In genomic region chr1:19209990-19210771, GRCh38 we compare ENCODE assay signal across 1 cellular context.
TF ChIP-seq lines count a peak whose summit lies in the region.

TSS of gene UBR4 (minus strand) at chr1:19210266. CDS start at chr1:19210248, 18 bp downstream.

TF ChIP-seq in HepG2, 621 proteins besides CTCF, POLR2A, EP300 and RAD21 (continued from another document and continues in another):
- TF ChIP-seq THAP7 (CRISPR knock-in tag; IDR thresholded peaks at IDR 0.05) (0 out of 2 replicates have a peak, but pooled peaks have one; percentile 70), E2F2 (CRISPR knock-in tag; IDR thresholded peaks at IDR 0.05; ENCODE audit: borderline replicate concordance) (0 out of 2 replicates have a peak, but pooled peaks have one; percentile 72), MAFK (conservative IDR thresholded peaks at IDR 0.05 in 1 of 2, IDR thresholded peaks at IDR 0.05 in 1 of 2; ENCODE audit: low read length in 2 of 2) (no peak), ZBTB38 (CRISPR knock-in tag; IDR thresholded peaks at IDR 0.05) (peak; percentile 92), ZFP36 (IDR thresholded peaks at IDR 0.05; ENCODE audit: borderline replicate concordance, low read depth, low read length, partially characterized antibody) (peak; percentile 47), ZNF782 (CRISPR knock-in tag; IDR thresholded peaks at IDR 0.05; ENCODE audit: borderline replicate concordance) (peak; percentile 30; the same call in 1 of the 2 replicates), BCL3 (CRISPR knock-in tag; IDR thresholded peaks at IDR 0.05) (peak; percentile 75), JUND (CRISPR knock-in tag; IDR thresholded peaks at IDR 0.05) (peak; percentile 79), FUBP1 (CRISPR knock-in tag; IDR thresholded peaks at IDR 0.05; ENCODE audit: borderline replicate concordance) (no peak), ZNF7 (CRISPR knock-in tag; IDR thresholded peaks at IDR 0.05) (no peak), ZNF557 (CRISPR knock-in tag; IDR thresholded peaks at IDR 0.05) (peak; percentile 89; the same call in 1 of the 2 replicates), NFKBIZ (CRISPR knock-in tag; IDR thresholded peaks at IDR 0.05) (peak; percentile 64; the same call in 1 of the 2 replicates), SATB2 (CRISPR knock-in tag; IDR thresholded peaks at IDR 0.05) (0 out of 2 replicates have a peak, but pooled peaks have one; percentile 68), ZFP90 (CRISPR knock-in tag; IDR thresholded peaks at IDR 0.05; ENCODE audit: borderline replicate concordance) (peak; percentile 84), BATF2 (CRISPR knock-in tag; IDR thresholded peaks at IDR 0.05) (no peak; the same call in 1 of the 2 replicates), REPIN1 (CRISPR knock-in tag; IDR thresholded peaks at IDR 0.05; ENCODE audit: borderline replicate concordance, low read depth) (peak; percentile 71), YEATS2 (CRISPR knock-in tag; IDR thresholded peaks at IDR 0.05; ENCODE audit: borderline replicate concordance) (peak; percentile 97), ZFYVE20 (CRISPR knock-in tag; IDR thresholded peaks at IDR 0.05; ENCODE audit: borderline replicate concordance, low read depth) (no peak), ZNF776 (CRISPR knock-in tag; IDR thresholded peaks at IDR 0.05) (peak; percentile 65; the same call in 1 of the 2 replicates), SUZ12 (IDR thresholded peaks at IDR 0.05; ENCODE audit: low read depth, low read length) (no peak), HMGA1 (CRISPR knock-in tag; conservative IDR thresholded peaks at IDR 0.05) (no peak), TBX3 (IDR thresholded peaks at IDR 0.05; ENCODE audit: borderline replicate concordance) (no peak), KMT2A (CRISPR knock-in tag; IDR thresholded peaks at IDR 0.05) (peak; percentile 94), SNAPC5 (CRISPR knock-in tag; IDR thresholded peaks at IDR 0.05; ENCODE audit: borderline replicate concordance) (no peak; the same call in 1 of the 2 replicates), CBX5 (CRISPR knock-in tag; IDR thresholded peaks at IDR 0.05; ENCODE audit: borderline replicate concordance) (peak; percentile 85), SAP130 (CRISPR knock-in tag; IDR thresholded peaks at IDR 0.05; ENCODE audit: low read depth) (peak; percentile 92), SSRP1 (CRISPR knock-in tag; IDR thresholded peaks at IDR 0.05) (no peak), CBX1 (IDR thresholded peaks at IDR 0.05; ENCODE audit: low read depth) (no peak), TRIM24 (CRISPR knock-in tag; IDR thresholded peaks at IDR 0.05) (no peak), TCF7L2 (IDR thresholded peaks at IDR 0.05; ENCODE audit: low read depth, low read length) (no peak), ZNF749 (CRISPR knock-in tag; IDR thresholded peaks at IDR 0.05; ENCODE audit: borderline replicate concordance) (peak; percentile 92; the same call in 1 of the 2 replicates), GABPB1 (CRISPR knock-in tag; IDR thresholded peaks at IDR 0.05) (peak; percentile 99), ZNF784 (CRISPR knock-in tag; IDR thresholded peaks at IDR 0.05; ENCODE audit: borderline replicate concordance) (peak; percentile 69; the same call in 1 of the 2 replicates), KLF11 (CRISPR knock-in tag; IDR thresholded peaks at IDR 0.05) (peak; percentile 55; the same call in 1 of the 2 replicates), ATRX (CRISPR knock-in tag; IDR thresholded peaks at IDR 0.05; ENCODE audit: borderline replicate concordance) (no peak), ZNF432 (CRISPR knock-in tag; IDR thresholded peaks at IDR 0.05; ENCODE audit: borderline replicate concordance) (no peak), HNRNPH1 (optimal IDR thresholded peaks at IDR 0.05; ENCODE audit: low read depth, low read length) (no peak), FOXJ3 (CRISPR knock-in tag; IDR thresholded peaks at IDR 0.05; ENCODE audit: borderline replicate concordance) (peak; percentile 54; the same call in 1 of the 2 replicates), STAG1 (CRISPR knock-in tag; IDR thresholded peaks at IDR 0.05) (no peak), NFIB (CRISPR knock-in tag; IDR thresholded peaks at IDR 0.05; ENCODE audit: borderline replicate concordance) (no peak), ZNF577 (CRISPR knock-in tag; IDR thresholded peaks at IDR 0.05; ENCODE audit: borderline replicate concordance, low read depth) (no peak), ZNF768 (CRISPR knock-in tag; IDR thresholded peaks at IDR 0.05) (peak; percentile 99), NR0B2 (CRISPR knock-in tag; IDR thresholded peaks at IDR 0.05) (peak; percentile 36), IRX3 (CRISPR knock-in tag; IDR thresholded peaks at IDR 0.05; ENCODE audit: borderline replicate concordance, low read depth) (no peak), TOE1 (CRISPR knock-in tag; IDR thresholded peaks at IDR 0.05) (no peak), RBM22 (optimal IDR thresholded peaks at IDR 0.05; ENCODE audit: low read length) (no peak), KAT2B (IDR thresholded peaks at IDR 0.05; ENCODE audit: borderline replicate concordance, low read depth, low read length) (no peak), TRAFD1 (CRISPR knock-in tag; IDR thresholded peaks at IDR 0.05; ENCODE audit: borderline replicate concordance) (peak; percentile 56; the same call in 1 of the 2 replicates), ETV5 (CRISPR knock-in tag; IDR thresholded peaks at IDR 0.05; ENCODE audit: borderline replicate concordance) (peak; percentile 96), REST (IDR thresholded peaks at IDR 0.05; ENCODE audit: borderline replicate concordance in 1 of 2, low read depth in 1 of 2, low read length in 2 of 2) (no peak), ZNF724P (CRISPR knock-in tag; IDR thresholded peaks at IDR 0.05; ENCODE audit: borderline replicate concordance) (0 out of 2 replicates have a peak, but pooled peaks have one; percentile 7), HNRNPUL1 (IDR thresholded peaks at IDR 0.05; ENCODE audit: low read depth, low read length) (no peak), SNAPC2 (CRISPR knock-in tag; IDR thresholded peaks at IDR 0.05) (peak; percentile 29; the same call in 1 of the 2 replicates), TFDP2 (CRISPR knock-in tag; IDR thresholded peaks at IDR 0.05) (peak; percentile 98), NRL (CRISPR knock-in tag; IDR thresholded peaks at IDR 0.05; ENCODE audit: borderline replicate concordance) (peak; percentile 16; the same call in 1 of the 2 replicates), ZNF33A (CRISPR knock-in tag; IDR thresholded peaks at IDR 0.05; ENCODE audit: borderline replicate concordance) (no peak)
